8 cellular contexts compared by ENCODE assay signal in the genomic region with DNA sequence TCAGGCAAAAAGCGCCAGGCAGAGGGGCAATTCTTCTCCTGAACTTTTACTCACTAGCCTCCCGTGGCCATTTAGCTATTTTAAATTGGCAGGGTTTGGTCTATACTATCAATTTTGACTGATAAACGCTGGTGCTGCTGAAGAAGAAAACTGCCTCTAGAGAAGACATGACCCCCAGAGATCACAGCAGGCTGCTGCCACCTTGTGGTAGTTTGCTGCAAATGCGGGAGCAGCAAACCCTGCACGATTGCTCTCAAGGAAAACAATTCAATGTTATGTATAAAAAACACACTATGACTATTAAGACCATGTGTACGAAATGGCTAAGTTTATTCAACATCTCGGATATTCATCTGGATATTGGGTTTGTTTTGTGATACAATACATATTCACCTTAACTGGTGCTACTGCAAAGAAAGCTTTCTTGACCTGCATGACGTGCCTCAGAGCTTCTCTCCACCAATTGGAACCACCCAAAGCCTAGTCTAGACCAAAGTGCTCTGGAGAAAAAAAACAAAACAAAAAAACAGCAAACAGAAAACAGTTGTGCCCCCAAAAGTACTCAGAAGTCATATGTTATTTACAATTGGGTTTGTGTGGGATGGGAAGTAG. TPM values are rescaled to one million over a fixed set of nuclear protein-coding genes. Genes with fewer than 3 reads are reported as not detected.
DNase-seq lines count a peak whose midpoint lies in the region; ATAC-seq lines count a peak whose summit lies in the region.

No MANE protein-coding gene starts in this region.

- H3K27me3 ChIP-seq in SJSA1 (replicated peaks): no peaks in the 10 kb centered on the region

- H3K4me3 ChIP-seq in SJSA1: no peak overlapping the region

- ATAC-seq in GM19463 (IDR thresholded peaks at IDR 0.05; ENCODE audit: unreplicated experiment) (peak; percentile 74), HG03139 (IDR thresholded peaks at IDR 0.05; ENCODE audit: unreplicated experiment) (no peak)

- H3K27ac ChIP-seq in SJSA1: no peak overlapping the region

- DNase-seq in D341Med (ENCODE audit: low spot score) (peak; percentile 77), HT1080 (ENCODE audit: low read depth) (peak; percentile 66), SJSA1 (ENCODE audit: low read depth in 1 of 2, low spot score in 2 of 2) (peak; percentile 64 to 72), glomerular visceral epithelial cell (ENCODE audit: extremely low spot score) (peak; percentile 71), pulmonary artery endothelial cell (ENCODE audit: low read depth, low spot score) (peak; percentile 17)
- DNase-seq in activated gamma-delta T cell treated with anti-CD3 and anti-CD28 coated beads, Interleukin-2, amount 50 U/mL, for 16 hours (ENCODE audit: low read depth): peak; percentile 46

- H3K9me3 ChIP-seq in SJSA1 (replicated peaks): no peaks in the 10 kb centered on the region

- H3K36me3 ChIP-seq in SJSA1: peaks cover 83% of the 10 kb centered on the region

- peaks cover 20% of the 10 kb centered on the region for H3K4me1 ChIP-seq in SJSA1 (replicated peaks)

RNA-seq across cellular contexts. Expression of gene IL17F, which starts 19.5 kb away (rescaled TPM):
- total RNA-seq in HT1080 (2014; rRNA removed; shearing (Covaris generic)): not detected in 2 replicates
- polyA plus RNA-seq in HT1080 (2015; cell fraction: cytosol; rRNA removed): not detected in 2 replicates
- not detected in 2 replicates for polyA plus RNA-seq in HT1080 (2015; cell fraction: nucleus; rRNA removed)
- total RNA-seq in SJSA1 (2014; rRNA removed; shearing (Covaris generic)): not detected in 2 replicates
- not detected in 2 replicates for total RNA-seq in pulmonary artery endothelial cell

RNA-seq across cellular contexts. Expression of gene MCM3, which starts 20.7 kb away (rescaled TPM):
- total RNA-seq in HT1080 (2014; rRNA removed; shearing (Covaris generic)): 138 and 139 TPM in 2 replicates
- 87.5 and 90.1 TPM in 2 replicates for polyA plus RNA-seq in HT1080 (2015; cell fraction: cytosol; rRNA removed)
- polyA plus RNA-seq in HT1080 (2015; cell fraction: nucleus; rRNA removed): 193 and 194 TPM in 2 replicates
- 212 and 220 TPM in 2 replicates for total RNA-seq in SJSA1 (2014; rRNA removed; shearing (Covaris generic))
- 88.2 and 123 TPM in 2 replicates for total RNA-seq in pulmonary artery endothelial cell

Comparison
In these comparisons a context has a peak if more than half of its experiments do, and no peak if none do; other contexts are left out.
1. DNase-seq: peak in every context shown above with its lines; median percentile 77 in D341Med; 71 in glomerular visceral epithelial cell; 68 in SJSA1; 66 in HT1080; 46 in activated gamma-delta T cell treated with anti-CD3 and anti-CD28 coated beads, Interleukin-2, amount 50 U/mL, for 16 hours; 17 in pulmonary artery endothelial cell.